ENCODE assay signal across 16 cellular contexts in the genomic region with DNA sequence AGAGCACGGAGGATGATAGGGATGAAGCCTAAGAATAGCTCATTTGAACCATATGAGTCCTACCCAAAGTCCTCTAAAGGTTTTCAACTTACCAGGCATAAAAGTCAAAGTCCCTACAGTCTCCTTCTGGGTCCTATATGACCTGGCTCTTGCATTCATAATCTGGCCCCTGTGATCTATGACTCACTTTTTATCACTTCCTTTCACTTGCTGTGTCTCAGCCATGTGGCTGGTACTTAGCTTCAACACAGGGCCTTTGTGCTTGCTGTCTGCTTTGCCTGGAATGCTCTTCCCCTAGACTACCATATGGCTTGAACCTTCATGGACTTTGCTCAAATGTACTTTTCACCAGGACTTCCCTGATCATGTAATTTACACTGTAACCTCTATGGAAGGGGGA.
DNase-seq lines count a peak whose midpoint lies in the region; ATAC-seq, FAIRE-seq and TF ChIP-seq lines count a peak whose summit lies in the region.
"Had no signal": no experiment of that assay in that cellular context is flagged by ENCODE, and none has a peak within 500 bp of the region (broad histone marks: within the 10 kb centered on the region; RNA-seq: fewer than 3 reads in every experiment).

No MANE protein-coding gene starts in this region.

- no peak overlapping the region for H3K4me2 ChIP-seq in keratinocyte (ENCODE audit: control insufficient read depth, extremely low read depth, insufficient read depth, low read depth, low read length)

- H3K9me1 ChIP-seq in keratinocyte (ENCODE audit: control insufficient read depth, extremely low read depth, insufficient read depth, low read length): no peaks in the 10 kb centered on the region

- H3K4me3 Mint-ChIP-seq in natural killer cell treated with Interleukin-12 subunit alpha and Interleukin-12 subunit beta and Interleukin-15 and Interleukin-18, amount 100 ng/mL, for 72 hours: no peak overlapping the region
- H3K4me3 Mint-ChIP-seq: CD14-positive monocyte, nephron had no signal

- H3K9me3 ChIP-seq in MG63 (no peaks in the 10 kb centered on the region), keratinocyte (ENCODE audit: control insufficient read depth, low read depth, low read length) (no peaks in the 10 kb centered on the region)

- H3K4me1 ChIP-seq in keratinocyte (ENCODE audit: control insufficient read depth, extremely low read depth, insufficient read depth, low read length): peaks cover 6% of the 10 kb centered on the region

- dilution Hi-C loops in keratinocyte (cut with MboI; ENCODE audit: extremely low pct_ligation_motif_present, low sequenced_read_pairs): no loop called here

- H3K79me2 ChIP-seq in keratinocyte (ENCODE audit: control insufficient read depth, insufficient read depth, low read length): no peaks in the 10 kb centered on the region

- in situ Hi-C loops in astrocyte of the spinal cord (cut with HindIII; ENCODE audit: low sequenced_read_pairs): no loop called here

- FAIRE-seq in keratinocyte (lab: Jason Lieb, UNC): peak; percentile 80
- FAIRE-seq: HTR-8/SVneo had no signal

- H3K9ac ChIP-seq in keratinocyte (ENCODE audit: control insufficient read depth, extremely low read depth, insufficient read depth, low read length): no peak overlapping the region

- no peak for ATAC-seq in natural killer cell treated with Interleukin-12 subunit alpha and Interleukin-12 subunit beta and Interleukin-15 and Interleukin-18, amount 100 ng/mL, for 72 hours
- no peak for ATAC-seq in HG02885 (IDR thresholded peaks at IDR 0.05; ENCODE audit: poor library complexity, unreplicated experiment)

- H3K27ac Mint-ChIP-seq in natural killer cell treated with Interleukin-12 subunit alpha and Interleukin-12 subunit beta and Interleukin-15 and Interleukin-18, amount 100 ng/mL, for 72 hours: no peak overlapping the region
- H3K27ac Mint-ChIP-seq: CD14-positive monocyte, nephron had no signal

- DNase-seq in EH (ENCODE audit: low read depth) (peak; percentile 9), MG63 (peak; percentile 19), astrocyte of the spinal cord (ENCODE audit: low read depth, low spot score) (peak; percentile 29), keratinocyte (ENCODE audit: low read depth, low spot score) (peak; percentile 9)
- no peak for DNase-seq in natural killer cell treated with Interleukin-12 subunit alpha and Interleukin-12 subunit beta and Interleukin-15 and Interleukin-18, amount 100 ng/mL, for 72 hours (ENCODE audit: low spot score)
- DNase-seq in activated CD8-positive, alpha-beta memory T cell treated with anti-CD3 and anti-CD28 coated beads, Interleukin-2, amount 50 U/mL, for 48 hours: no peak
- no peak for DNase-seq in activated naive CD4-positive, alpha-beta T cell treated with Interleukin-2 at 50 U/mL for 16 hours
- DNase-seq: activated CD4-positive, alpha-beta T cell treated with anti-CD3 and anti-CD28 coated beads, Interleukin-2, amount 50 U/mL, for 1 hour; activated effector memory CD4-positive, alpha-beta T cell treated with anti-CD3 and anti-CD28 coated beads, Interleukin-2, amount 50 U/mL, for 16 hours; cerebellar nuclear complex; NCI-H146; NCI-H748 treated with DMSO at 0.1 percent for 48 hours had no signal

- H2AFZ ChIP-seq in keratinocyte (ENCODE audit: control insufficient read depth, low read length): peak overlapping the region; percentile 58

- TF ChIP-seq CTCF in astrocyte of the spinal cord (IDR thresholded peaks at IDR 0.05; ENCODE audit: low read depth, low read length) (no peak), keratinocyte (optimal IDR thresholded peaks at IDR 0.05 in 1 of 3, IDR thresholded peaks at IDR 0.05 in 1 of 3, conservative IDR thresholded peaks at IDR 0.05 in 1 of 3; ENCODE audit: extremely low read depth in 1 of 3, insufficient read depth in 2 of 3, low read length in 3 of 3) (no peak)

- no peaks in the 10 kb centered on the region for H3K36me3 ChIP-seq in MG63
- H3K36me3 ChIP-seq in keratinocyte (ENCODE audit: control insufficient read depth in 2 of 2, extremely low read depth in 1 of 2, insufficient read depth in 2 of 2, low read length in 2 of 2): no peaks in the 10 kb centered on the region

- no peaks in the 10 kb centered on the region for H3K27me3 Mint-ChIP-seq in natural killer cell treated with Interleukin-12 subunit alpha and Interleukin-12 subunit beta and Interleukin-15 and Interleukin-18, amount 100 ng/mL, for 72 hours

- H3K4me3 ChIP-seq in MG63: no peak overlapping the region
- no peak overlapping the region for H3K4me3 ChIP-seq in astrocyte of the spinal cord (ENCODE audit: low read depth, low read length)
- H3K4me3 ChIP-seq in keratinocyte (ENCODE audit: control insufficient read depth in 2 of 3, extremely low read depth in 1 of 3, insufficient read depth in 2 of 3, low read depth in 1 of 3, low read length in 3 of 3): no peak overlapping the region

- H3K4me1 Mint-ChIP-seq in natural killer cell treated with Interleukin-12 subunit alpha and Interleukin-12 subunit beta and Interleukin-15 and Interleukin-18, amount 100 ng/mL, for 72 hours (ENCODE audit: low read depth in 2 of 2): no peaks in the 10 kb centered on the region
- H3K4me1 Mint-ChIP-seq: CD14-positive monocyte had no signal

- no peaks in the 10 kb centered on the region for H3K36me3 Mint-ChIP-seq in natural killer cell treated with Interleukin-12 subunit alpha and Interleukin-12 subunit beta and Interleukin-15 and Interleukin-18, amount 100 ng/mL, for 72 hours
- H3K36me3 Mint-ChIP-seq: CD14-positive monocyte had no signal

- H4K20me1 ChIP-seq in keratinocyte (ENCODE audit: control insufficient read depth, extremely low read depth, insufficient read depth, low read length): no peaks in the 10 kb centered on the region

- H3K9me3 Mint-ChIP-seq in natural killer cell treated with Interleukin-12 subunit alpha and Interleukin-12 subunit beta and Interleukin-15 and Interleukin-18, amount 100 ng/mL, for 72 hours: peaks cover 16% of the 10 kb centered on the region
- H3K9me3 Mint-ChIP-seq: nephron had no signal

- H3K27me3 ChIP-seq in MG63: no peaks in the 10 kb centered on the region; the same call in 1 of the 2 replicates
- no peaks in the 10 kb centered on the region for H3K27me3 ChIP-seq in keratinocyte (ENCODE audit: control insufficient read depth, extremely low read depth, insufficient read depth, low read length)

- H3K27ac ChIP-seq in keratinocyte (ENCODE audit: control insufficient read depth, insufficient read depth, low read length): no peak overlapping the region

Comparison
In these comparisons a context has a peak if more than half of its experiments do, and no peak if none do; other contexts are left out.
1. DNase-seq: peak in EH (single experiment), MG63 (single experiment), astrocyte of the spinal cord (single experiment) and keratinocyte (single experiment); none in natural killer cell treated with Interleukin-12 subunit alpha and Interleukin-12 subunit beta and Interleukin-15 and Interleukin-18, amount 100 ng/mL, for 72 hours (single experiment), activated CD8-positive, alpha-beta memory T cell treated with anti-CD3 and anti-CD28 coated beads, Interleukin-2, amount 50 U/mL, for 48 hours (single experiment) and activated naive CD4-positive, alpha-beta T cell treated with Interleukin-2 at 50 U/mL for 16 hours (single experiment).